Comparison of ENCODE assay signal across 33 cellular contexts in the genomic region with DNA sequence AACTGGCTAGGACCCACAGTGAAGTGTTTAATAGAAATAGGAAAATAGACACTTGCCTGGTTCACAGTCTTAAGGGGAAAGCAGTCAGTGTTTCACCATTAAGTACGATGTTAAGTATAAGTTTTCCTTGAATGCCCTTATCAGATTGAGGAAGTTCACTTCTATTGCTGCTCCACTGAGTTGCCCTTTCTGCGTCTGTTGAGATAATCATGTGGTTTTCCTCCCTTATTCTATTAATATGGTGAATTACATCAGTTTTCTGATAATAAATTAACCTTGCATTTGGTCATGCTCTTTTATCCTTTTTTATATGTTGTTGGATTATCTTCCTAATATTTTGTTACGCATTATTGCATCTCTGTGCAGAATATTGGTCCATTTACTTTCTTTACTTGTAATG. TPM values are rescaled to one million over a fixed set of nuclear protein-coding genes. Genes with fewer than 3 reads are reported as not detected.
A peak's percentile ranks its signal among the peaks of the same experiment; 100 is the strongest.
DNase-seq lines count a peak whose midpoint lies in the region; ATAC-seq and TF ChIP-seq lines count a peak whose summit lies in the region.
"Had no signal": no experiment of that assay in that cellular context is flagged by ENCODE, and none has a peak within 500 bp of the region (broad histone marks: within the 10 kb centered on the region; RNA-seq: fewer than 3 reads in every experiment).

No MANE protein-coding gene starts in this region.

- peaks cover 0 to 5% of the 10 kb centered on the region in 2 donors for H3K4me1 Mint-ChIP-seq in natural killer cell treated with Interleukin-12 subunit alpha and Interleukin-12 subunit beta and Interleukin-15 and Interleukin-18, amount 100 ng/mL, for 72 hours (ENCODE audit: low read depth in 2 of 2)
- H3K4me1 Mint-ChIP-seq: nephron had no signal

- H3K4me3 Mint-ChIP-seq in natural killer cell treated with Interleukin-12 subunit alpha and Interleukin-12 subunit beta and Interleukin-15 and Interleukin-18, amount 100 ng/mL, for 72 hours: no peak overlapping the region
- H3K4me3 Mint-ChIP-seq: activated naive CD4-positive, alpha-beta T cell treated with anti-CD3 and anti-CD28 coated beads, Interleukin-2, amount 10 ng/mL, durations not matched to agents 7 days and 5 days; activated T-cell treated with anti-CD3 and anti-CD28 coated beads, Interleukin-2, amount 50 U/mL, for 72 hours; dendritic cell treated with granulocyte-macrophage colony-stimulating factor and Interleukin-4, amounts not matched to agents 40 ng/mL and 50 ng/mL, for 4 days; nephron had no signal

- no peaks in the 10 kb centered on the region for H3K9me3 Mint-ChIP-seq in natural killer cell treated with Interleukin-12 subunit alpha and Interleukin-12 subunit beta and Interleukin-15 and Interleukin-18, amount 100 ng/mL, for 72 hours
- H3K9me3 Mint-ChIP-seq: activated naive CD4-positive, alpha-beta T cell treated with anti-CD3 and anti-CD28 coated beads, Interleukin-2, amount 10 ng/mL, durations not matched to agents 7 days and 5 days; activated T-cell treated with anti-CD3 and anti-CD28 coated beads, Interleukin-2, amount 50 U/mL, for 72 hours; dendritic cell treated with granulocyte-macrophage colony-stimulating factor and Interleukin-4, amounts not matched to agents 40 ng/mL and 50 ng/mL, for 4 days had no signal

- no peaks in the 10 kb centered on the region for H3K79me2 ChIP-seq in Loucy (ENCODE audit: insufficient read depth, low read length)

- no peaks in the 10 kb centered on the region for H3K9me2 ChIP-seq in Loucy (replicated peaks; ENCODE audit: low read depth, low read length)

- H3K9me3 ChIP-seq in Loucy (ENCODE audit: insufficient read depth, low read depth, low read length) (no peaks in the 10 kb centered on the region), SK-N-MC (ENCODE audit: low read depth, low read length) (no peaks in the 10 kb centered on the region)
- H3K9me3 ChIP-seq: BE2C, pancreas, stomach had no signal

- TF ChIP-seq CTCF in Loucy (conservative IDR thresholded peaks at IDR 0.05; ENCODE audit: low read length): no peak

- H3K36me3 ChIP-seq in Loucy (ENCODE audit: insufficient read depth, low read length) (no peaks in the 10 kb centered on the region), SK-N-MC (ENCODE audit: insufficient read depth, low read length) (no peaks in the 10 kb centered on the region; the same call in 1 of the 2 replicates)
- H3K36me3 ChIP-seq: BE2C had no signal

- peaks cover 9% of the 10 kb centered on the region; the same call in 1 of the 2 replicates for H3F3A ChIP-seq in Loucy (ENCODE audit: low read depth)

- H2AFZ ChIP-seq in Loucy (ENCODE audit: low read length): no peak overlapping the region

- H3K27ac Mint-ChIP-seq in natural killer cell treated with Interleukin-12 subunit alpha and Interleukin-12 subunit beta and Interleukin-15 and Interleukin-18, amount 100 ng/mL, for 72 hours: no peak overlapping the region
- H3K27ac Mint-ChIP-seq: activated naive CD4-positive, alpha-beta T cell treated with anti-CD3 and anti-CD28 coated beads, Interleukin-2, amount 10 ng/mL, durations not matched to agents 7 days and 5 days; activated T-cell treated with anti-CD3 and anti-CD28 coated beads, Interleukin-2, amount 50 U/mL, for 72 hours; dendritic cell treated with granulocyte-macrophage colony-stimulating factor and Interleukin-4, amounts not matched to agents 40 ng/mL and 50 ng/mL, for 4 days; nephron had no signal

- peaks cover 41% of the 10 kb centered on the region for H3K4me1 ChIP-seq in Loucy (ENCODE audit: insufficient read depth, low read length, poor library complexity, severe bottlenecking)
- H3K4me1 ChIP-seq: BE2C had no signal

- no peaks in the 10 kb centered on the region for H4K20me1 ChIP-seq in Loucy (ENCODE audit: insufficient read depth, low read length, poor library complexity, severe bottlenecking)

- H3K9ac ChIP-seq in Loucy (ENCODE audit: low read depth, low read length, poor library complexity, severe bottlenecking) (no peak overlapping the region), SK-N-MC (ENCODE audit: insufficient read length) (no peak overlapping the region)

- H3K27me3 Mint-ChIP-seq in natural killer cell treated with Interleukin-12 subunit alpha and Interleukin-12 subunit beta and Interleukin-15 and Interleukin-18, amount 100 ng/mL, for 72 hours: no peaks in the 10 kb centered on the region
- H3K27me3 Mint-ChIP-seq: activated naive CD4-positive, alpha-beta T cell treated with anti-CD3 and anti-CD28 coated beads, Interleukin-2, amount 10 ng/mL, durations not matched to agents 7 days and 5 days; dendritic cell treated with granulocyte-macrophage colony-stimulating factor and Interleukin-4, amounts not matched to agents 40 ng/mL and 50 ng/mL, for 4 days had no signal

- peaks cover 4% of the 10 kb centered on the region for H3K36me3 Mint-ChIP-seq in natural killer cell treated with Interleukin-12 subunit alpha and Interleukin-12 subunit beta and Interleukin-15 and Interleukin-18, amount 100 ng/mL, for 72 hours
- H3K36me3 Mint-ChIP-seq: activated naive CD4-positive, alpha-beta T cell treated with anti-CD3 and anti-CD28 coated beads, Interleukin-2, amount 10 ng/mL, durations not matched to agents 7 days and 5 days had no signal

- H3K27ac ChIP-seq in SK-N-MC: no peak overlapping the region
- H3K27ac ChIP-seq: cardiac muscle cell, pancreas, RWPE1 had no signal

- H3K4me3 ChIP-seq in Loucy (ENCODE audit: low read length, poor library complexity, severe bottlenecking): peak overlapping the region; percentile 6
- H3K4me3 ChIP-seq in SK-N-MC: no peak overlapping the region
- H3K4me3 ChIP-seq: cardiac muscle cell, pancreas, stomach had no signal

- no peak for TF ChIP-seq POLR2A in erythroblast (IDR thresholded peaks at IDR 0.05; ENCODE audit: low read length)

- no peaks in the 10 kb centered on the region for H3K27me3 ChIP-seq in Loucy (ENCODE audit: insufficient read depth, low read length, poor library complexity, severe bottlenecking)
- H3K27me3 ChIP-seq: BE2C, cardiac muscle cell, pancreas, stomach had no signal

- peak overlapping the region; percentile 56 for H3K4me2 ChIP-seq in Loucy (ENCODE audit: low read depth, low read length, poor library complexity, severe bottlenecking)

- DNase-seq in AML-193 (lab: John Stamatoyannopoulos, UW) (peak; percentile 72 to 79), SK-N-MC (ENCODE audit: low read depth, low spot score) (peak; percentile 40), erythroblast (lab: John Stamatoyannopoulos, UW) (peak; percentile 23 to 43), NK-92 (lab: John Stamatoyannopoulos, UW; ENCODE audit: unreplicated experiment) (no peak)
- DNase-seq in natural killer cell treated with Interleukin-12 subunit alpha and Interleukin-12 subunit beta and Interleukin-15 and Interleukin-18, amount 100 ng/mL, for 72 hours (ENCODE audit: low spot score): no peak
- DNase-seq in stimulated activated CD4-positive, alpha-beta T cell treated with anti-CD3 and anti-CD28 coated beads, Interleukin-2, amount 100 ng/mL, for 24 hours: no peak
- no peak for DNase-seq in central memory CD4-positive, alpha-beta T cell
- DNase-seq: activated CD4-positive, alpha-beta T cell treated with anti-CD3 and anti-CD28 coated beads for 4 hours; activated naive CD4-positive, alpha-beta T cell treated with anti-CD3 and anti-CD28 coated beads, Interleukin-2, amount 10 ng/mL, durations not matched to agents 7 days and 5 days; activated T-cell treated with anti-CD3 and anti-CD28 coated beads, Interleukin-2, amount 50 U/mL, for 72 hours; anterior cingulate cortex; BE2C; COR-L47; HCEC 1CT; midbrain; NCI-H1417; NCI-H2081 treated with DMSO at 0.1 percent for 48 hours; NCI-H446 treated with DMSO at 0.1 percent for 48 hours; NK-92 treated with Interleukin-12 subunit alpha and Interleukin-12 subunit beta, amount 100 ng/mL, for 24 hours; pancreas; right cardiac atrium; stimulated activated CD4-positive, alpha-beta T cell treated with anti-CD3 and anti-CD28 coated beads, Interleukin-12 subunit alpha, Interleukin-12 subunit beta, amount 100 ng/mL, for 4 hours; stomach; SW 1271; trophoblast cell had no signal

- ATAC-seq in natural killer cell treated with Interleukin-12 subunit alpha and Interleukin-12 subunit beta and Interleukin-15 and Interleukin-18, amount 100 ng/mL, for 72 hours: no peak
- ATAC-seq: activated T-cell treated with anti-CD3 and anti-CD28 coated beads, Interleukin-2, amount 50 U/mL, for 72 hours; right cardiac atrium had no signal

RNA-seq across cellular contexts. Expression of gene UTS2, which starts 21.4 kb away (rescaled TPM):
- total RNA-seq in natural killer cell treated with Interleukin-12 subunit alpha and Interleukin-12 subunit beta and Interleukin-15 and Interleukin-18, amount 100 ng/mL, for 72 hours: under 1 TPM; 0.70 to 0.78 TPM
- total RNA-seq: A172; activated T-cell treated with anti-CD3 and anti-CD28 coated beads, Interleukin-2, amount 50 U/mL, for 72 hours; cardiac muscle cell; Daoy; HT1080; pancreas; right cardiac atrium had no signal

RNA-seq across cellular contexts. Expression of gene PER3, which starts 47.4 kb away (rescaled TPM):
- total RNA-seq in natural killer cell treated with Interleukin-12 subunit alpha and Interleukin-12 subunit beta and Interleukin-15 and Interleukin-18, amount 100 ng/mL, for 72 hours: 1 to 10 TPM; 1.6 to 3.7 TPM

Comparison
In these comparisons a context has a peak if more than half of its experiments do, and no peak if none do; other contexts are left out.
1. DNase-seq: peak in AML-193 (2 of 2), SK-N-MC (single experiment) and erythroblast (2 of 2); none in NK-92 (single experiment), natural killer cell treated with Interleukin-12 subunit alpha and Interleukin-12 subunit beta and Interleukin-15 and Interleukin-18, amount 100 ng/mL, for 72 hours (single experiment), stimulated activated CD4-positive, alpha-beta T cell treated with anti-CD3 and anti-CD28 coated beads, Interleukin-2, amount 100 ng/mL, for 24 hours (0 of 2) and central memory CD4-positive, alpha-beta T cell (single experiment).